In the genomic region with DNA sequence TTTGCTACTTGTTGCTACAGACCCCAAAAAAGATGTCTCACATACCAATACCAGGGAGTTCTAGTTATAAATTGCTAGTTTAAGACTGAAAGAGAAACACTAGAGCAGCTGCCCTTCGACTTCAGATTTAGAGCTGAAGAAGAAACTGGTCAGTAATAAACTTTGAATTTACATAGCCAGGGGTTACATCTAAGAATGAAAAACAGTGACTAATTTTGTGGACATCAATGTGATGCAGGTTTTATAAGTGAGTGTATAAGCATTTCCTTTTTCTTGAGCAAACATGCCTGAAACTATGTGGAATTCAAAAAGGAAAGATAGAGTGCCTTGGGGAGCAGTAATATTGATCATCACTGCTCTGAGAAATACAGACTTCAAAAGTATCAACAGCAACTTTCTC, we compare ENCODE assay signal across 1 cellular context.
TF ChIP-seq lines count a peak whose summit lies in the region.

No MANE protein-coding gene starts in this region.

TF ChIP-seq in A549, 52 proteins besides CTCF, POLR2A, EP300 and RAD21:
- TF ChIP-seq RARB (CRISPR knock-in tag; IDR thresholded peaks at IDR 0.05) (no peak), GATA3 (IDR thresholded peaks at IDR 0.05; ENCODE audit: borderline replicate concordance) (no peak), FOSB (CRISPR knock-in tag; IDR thresholded peaks at IDR 0.05) (no peak), ZNF302 (CRISPR knock-in tag; IDR thresholded peaks at IDR 0.05) (no peak), FOXS1 (CRISPR knock-in tag; IDR thresholded peaks at IDR 0.05) (no peak), JUN (IDR thresholded peaks at IDR 0.05) (no peak), TP53 (CRISPR knock-in tag; IDR thresholded peaks at IDR 0.05) (no peak), NPAS2 (CRISPR knock-in tag; IDR thresholded peaks at IDR 0.05; ENCODE audit: borderline replicate concordance) (no peak), ZFP36 (IDR thresholded peaks at IDR 0.05; ENCODE audit: borderline replicate concordance, partially characterized antibody) (no peak), CHD4 (IDR thresholded peaks at IDR 0.05; ENCODE audit: borderline replicate concordance) (no peak)
- TF ChIP-seq, protein P1, sequence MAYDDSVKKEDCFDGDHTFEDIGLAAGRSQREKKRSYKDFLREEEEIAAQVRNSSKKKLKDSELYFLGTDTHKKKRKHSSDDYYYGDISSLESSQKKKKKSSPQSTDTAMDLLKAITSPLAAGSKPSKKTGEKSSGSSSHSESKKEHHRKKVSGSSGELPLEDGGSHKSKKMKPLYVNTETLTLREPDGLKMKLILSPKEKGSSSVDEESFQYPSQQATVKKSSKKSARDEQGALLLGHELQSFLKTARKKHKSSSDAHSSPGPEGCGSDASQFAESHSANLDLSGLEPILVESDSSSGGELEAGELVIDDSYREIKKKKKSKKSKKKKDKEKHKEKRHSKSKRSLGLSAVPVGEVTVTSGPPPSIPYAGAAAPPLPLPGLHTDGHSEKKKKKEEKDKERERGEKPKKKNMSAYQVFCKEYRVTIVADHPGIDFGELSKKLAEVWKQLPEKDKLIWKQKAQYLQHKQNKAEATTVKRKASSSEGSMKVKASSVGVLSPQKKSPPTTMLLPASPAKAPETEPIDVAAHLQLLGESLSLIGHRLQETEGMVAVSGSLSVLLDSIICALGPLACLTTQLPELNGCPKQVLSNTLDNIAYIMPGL (CRISPR knock-in tag; IDR thresholded peaks at IDR 0.05; ENCODE audit: borderline replicate concordance) = no peak
- TF ChIP-seq, protein P2, sequence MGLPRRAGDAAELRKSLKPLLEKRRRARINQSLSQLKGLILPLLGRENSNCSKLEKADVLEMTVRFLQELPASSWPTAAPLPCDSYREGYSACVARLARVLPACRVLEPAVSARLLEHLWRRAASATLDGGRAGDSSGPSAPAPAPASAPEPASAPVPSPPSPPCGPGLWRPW (IDR thresholded peaks at IDR 0.05) = no peak
